In the genomic region with DNA sequence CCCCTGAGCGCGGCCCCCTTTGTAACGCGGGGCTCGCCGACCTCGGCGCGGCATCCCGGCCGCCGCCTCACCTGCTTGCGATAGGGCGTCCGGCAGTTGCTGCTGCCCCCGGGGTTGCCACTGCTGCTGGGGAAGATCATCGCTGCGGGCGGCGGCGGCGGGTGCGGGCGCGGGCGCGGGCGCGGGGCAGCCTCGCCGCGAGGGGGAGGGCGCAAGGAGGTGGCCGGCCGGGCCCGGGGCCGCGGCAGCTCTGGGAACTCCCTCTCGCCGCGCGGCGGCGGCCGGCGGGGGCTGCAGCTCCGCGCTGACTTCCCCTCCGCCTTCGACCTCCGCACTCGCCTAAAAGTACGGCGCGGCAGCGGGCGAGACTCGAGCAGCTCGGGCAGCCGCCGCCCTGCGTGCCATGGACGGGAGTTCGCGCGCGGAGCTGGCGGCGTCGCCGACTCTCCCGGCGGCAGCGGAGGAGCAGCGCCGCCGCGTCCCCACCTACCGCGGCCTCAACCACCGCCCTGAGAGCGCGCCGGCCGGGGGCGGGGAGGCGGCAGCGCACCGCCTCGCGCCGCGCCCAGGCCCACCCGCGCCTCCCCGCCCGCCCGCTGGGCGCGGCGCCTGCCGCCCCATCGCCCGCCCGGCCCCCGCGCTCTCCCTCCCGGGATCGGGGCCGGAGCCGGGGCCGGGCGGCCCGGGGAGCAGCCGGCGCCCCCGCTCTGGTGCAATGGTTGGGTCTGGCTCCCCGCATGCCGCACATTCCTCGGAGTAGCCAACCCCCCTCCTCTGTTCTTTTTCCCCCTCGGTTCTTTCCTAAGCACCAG, we compare ENCODE assay signal across 8 cellular contexts.
DNase-seq lines count a peak whose midpoint lies in the region; ATAC-seq and TF ChIP-seq lines count a peak whose summit lies in the region.

No MANE protein-coding gene starts in this region.

- ATAC-seq in GM21619 (IDR thresholded peaks at IDR 0.05; ENCODE audit: unreplicated experiment) = peak; percentile 43

- DNase-seq in ELF-1 (ENCODE audit: low read depth, low spot score) (peak; percentile 66), cardiac fibroblast (ENCODE audit: low read depth in 2 of 2) (peak; percentile 67 to 88), kidney glomerular epithelial cell (lab: John Stamatoyannopoulos, UW) (peak; percentile 73), inferior parietal cortex (ENCODE audit: extremely low spot score) (no peak)
- DNase-seq in Jurkat, Clone E6-1 (ENCODE audit: low read depth, low spot score) = no peak
- peak; percentile 39 for DNase-seq in stimulated activated CD4-positive, alpha-beta T cell treated with anti-CD3 and anti-CD28 coated beads, Interleukin-2, amount 100 ng/mL, for 4 hours (ENCODE audit: low read depth)

- peak overlapping the region; percentile 62 for H3K27ac ChIP-seq in VCaP

- H3K4me3 ChIP-seq in Jurkat, Clone E6-1 (ENCODE audit: low read length) = peak overlapping the region; percentile 72
- H3K4me3 ChIP-seq in cardiac fibroblast (replicated peaks in 1 of 2; ENCODE audit: low read depth in 2 of 2, low read length in 2 of 2) = peak overlapping the region; percentile 65 to 78

- TF ChIP-seq CTCF in VCaP (conservative IDR thresholded peaks at IDR 0.05) = peak; percentile 29
- no peak for TF ChIP-seq CTCF in cardiac fibroblast (IDR thresholded peaks at IDR 0.05; ENCODE audit: low read depth, low read length)

Comparison
In these comparisons a context has a peak if more than half of its experiments do, and no peak if none do; other contexts are left out.
1. DNase-seq: peak in ELF-1 (single experiment), cardiac fibroblast (2 of 2), kidney glomerular epithelial cell (single experiment) and stimulated activated CD4-positive, alpha-beta T cell treated with anti-CD3 and anti-CD28 coated beads, Interleukin-2, amount 100 ng/mL, for 4 hours (single experiment); none in Jurkat, Clone E6-1 (single experiment) and inferior parietal cortex (single experiment).